In genomic region chr6:88360203-88360797, GRCh38 we compare ENCODE assay signal across 1 cellular context.
TF ChIP-seq lines count a peak whose summit lies in the region.

No MANE protein-coding gene starts in this region.

TF ChIP-seq in H1, 55 proteins besides CTCF, POLR2A, EP300 and RAD21:
- TF ChIP-seq KDM1A (IDR thresholded peaks at IDR 0.05; ENCODE audit: borderline replicate concordance, low read length), result no peak
- no peak for TF ChIP-seq BCL11A (IDR thresholded peaks at IDR 0.05; ENCODE audit: low read depth in 2 of 2, low read length in 2 of 2)
- TF ChIP-seq CHD2 (IDR thresholded peaks at IDR 0.05; ENCODE audit: low read length), result no peak
- no peak for TF ChIP-seq JUND (IDR thresholded peaks at IDR 0.05; ENCODE audit: low read length)
- no peak for TF ChIP-seq MAX (IDR thresholded peaks at IDR 0.05)
- no peak for TF ChIP-seq PHF8 (conservative IDR thresholded peaks at IDR 0.05; ENCODE audit: low read depth, low read length)
- no peak for TF ChIP-seq HDAC6 (IDR thresholded peaks at IDR 0.05; ENCODE audit: low read depth, low read length)
- no peak for TF ChIP-seq RXRA (IDR thresholded peaks at IDR 0.05; ENCODE audit: insufficient read depth, low read depth, low read length)
- TF ChIP-seq SP2 (IDR thresholded peaks at IDR 0.05; ENCODE audit: low read length), result no peak
- TF ChIP-seq TCF12 (IDR thresholded peaks at IDR 0.05; ENCODE audit: low read depth, low read length), result no peak
- TF ChIP-seq KDM5A (IDR thresholded peaks at IDR 0.05; ENCODE audit: low read length), result no peak
- TF ChIP-seq NRF1 (IDR thresholded peaks at IDR 0.05; ENCODE audit: low read depth, low read length), result no peak
- TF ChIP-seq MAFK (IDR thresholded peaks at IDR 0.05; ENCODE audit: low read depth, low read length), result no peak
- no peak for TF ChIP-seq SRF (IDR thresholded peaks at IDR 0.05; ENCODE audit: low read depth, low read length)
- TF ChIP-seq TAF7 (optimal IDR thresholded peaks at IDR 0.05; ENCODE audit: borderline replicate concordance, low read depth, low read length), result no peak
- no peak for TF ChIP-seq CBX8 (IDR thresholded peaks at IDR 0.05; ENCODE audit: borderline replicate concordance, low read depth, low read length)
- TF ChIP-seq ATF3 (IDR thresholded peaks at IDR 0.05; ENCODE audit: insufficient read depth, low read depth, low read length), result no peak
- TF ChIP-seq CBX5 (IDR thresholded peaks at IDR 0.05; ENCODE audit: low read depth, low read length), result no peak
- TF ChIP-seq CEBPB (IDR thresholded peaks at IDR 0.05; ENCODE audit: low read depth, low read length), result no peak
